In the genomic region with DNA sequence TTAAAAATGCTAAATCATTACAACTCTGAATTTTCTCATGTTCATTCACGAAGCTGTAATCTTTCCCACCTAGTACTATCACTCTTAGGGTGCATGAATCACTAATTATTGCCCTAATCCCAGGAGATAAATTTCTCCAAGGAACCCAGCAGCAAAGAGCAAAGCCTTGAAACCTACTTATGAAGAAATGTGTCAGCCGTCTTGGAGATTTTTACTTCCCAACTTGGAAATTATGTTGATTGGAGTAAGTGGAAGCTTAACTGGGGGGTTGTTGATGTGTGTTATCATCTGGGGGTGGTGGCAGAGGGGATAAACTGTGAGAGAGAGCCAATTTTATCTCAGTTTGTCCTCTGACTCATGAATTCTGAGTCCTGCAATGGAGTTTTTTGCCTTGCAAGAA, we compare ENCODE assay signal across 20 cellular contexts.
DNase-seq lines count a peak whose midpoint lies in the region; TF ChIP-seq lines count a peak whose summit lies in the region.
"Had no signal": no experiment of that assay in that cellular context is flagged by ENCODE, and none has a peak within 500 bp of the region (broad histone marks: within the 10 kb centered on the region; RNA-seq: fewer than 3 reads in every experiment).

No MANE protein-coding gene starts in this region.

- H3K27me3 ChIP-seq in endodermal cell (ENCODE audit: control insufficient read depth, insufficient read depth, low read length, poor library complexity, severe bottlenecking) (no peaks in the 10 kb centered on the region), mesendoderm (ENCODE audit: insufficient read depth, low read length, poor library complexity) (no peaks in the 10 kb centered on the region), SJCRH30 (no peaks in the 10 kb centered on the region)

- H3K27ac ChIP-seq in endodermal cell (ENCODE audit: low read depth, low read length) (no peak overlapping the region), mesendoderm (ENCODE audit: low read depth, low read length) (no peak overlapping the region), SJCRH30 (no peak overlapping the region)
- H3K27ac ChIP-seq: KMS-11 had no signal

- H3K27me3 Mint-ChIP-seq in endodermal cell (ENCODE audit: insufficient read depth) = peaks cover 4% of the 10 kb centered on the region
- H3K27me3 Mint-ChIP-seq: CD4-positive, alpha-beta T cell had no signal

- H3K4me1 Mint-ChIP-seq in endodermal cell = peaks cover 22% of the 10 kb centered on the region

- peaks cover 10% of the 10 kb centered on the region for H3K36me3 ChIP-seq in endodermal cell (ENCODE audit: control insufficient read depth, insufficient read depth, low read length)
- H3K36me3 ChIP-seq in mesendoderm (ENCODE audit: control insufficient read depth, insufficient read depth, low read length) = no peaks in the 10 kb centered on the region
- no peaks in the 10 kb centered on the region for H3K36me3 ChIP-seq in SJCRH30
- H3K36me3 ChIP-seq: BE2C had no signal

- 32 to 68% methylated on average over 2 of the region's 2 CpGs for WGBS in endodermal cell (ENCODE audit: insufficient coverage in 1 of 2, insufficient read length in 1 of 2), 2 experiments
- no CpG with 5 or more reads among the region's 2 CpGs for WGBS in mesendoderm (ENCODE audit: extremely low coverage, insufficient coverage, low lambda C conversion rate)

- no peak overlapping the region for H4K5ac ChIP-seq in mesendoderm (ENCODE audit: low read length)

- H2BK5ac ChIP-seq in mesendoderm (ENCODE audit: low read length) = no peak overlapping the region

- no peak overlapping the region for H3K23ac ChIP-seq in mesendoderm (ENCODE audit: low read length)

- H3K79me1 ChIP-seq in mesendoderm (ENCODE audit: low read length) = no peaks in the 10 kb centered on the region

- H2BK120ac ChIP-seq in mesendoderm (ENCODE audit: low read depth, low read length) = no peak overlapping the region

- peaks cover 3% of the 10 kb centered on the region for H3K36me3 Mint-ChIP-seq in endodermal cell (ENCODE audit: low read depth)

- in situ Hi-C loops in G401 (cut with HindIII; ENCODE audit: low sequenced_read_pairs) = no loop called here

- no peak overlapping the region for H2BK15ac ChIP-seq in mesendoderm (replicated peaks; ENCODE audit: low read depth)

- no peak overlapping the region for H2AK5ac ChIP-seq in mesendoderm (ENCODE audit: low read length)

- H3K4me3 Mint-ChIP-seq in endodermal cell = no peak overlapping the region
- H3K4me3 Mint-ChIP-seq: CD4-positive, alpha-beta T cell had no signal

- H3K4me3 ChIP-seq in AG10803 (ENCODE audit: low read length) = no peak overlapping the region
- H3K4me3 ChIP-seq in endodermal cell (ENCODE audit: low read length) = peak overlapping the region; percentile 7
- H3K4me3 ChIP-seq in mesendoderm (ENCODE audit: low read length) = no peak overlapping the region
- H3K4me3 ChIP-seq in SJCRH30 = no peak overlapping the region

- no peak overlapping the region for H3K18ac ChIP-seq in mesendoderm (ENCODE audit: low read length)

- peak overlapping the region; percentile 27 for H3K27ac Mint-ChIP-seq in endodermal cell
- H3K27ac Mint-ChIP-seq: CD4-positive, alpha-beta T cell had no signal

- no peak overlapping the region for H3K4me2 ChIP-seq in mesendoderm (ENCODE audit: low read length)
- H3K4me2 ChIP-seq: KMS-11 had no signal

- H3K9ac ChIP-seq in endodermal cell (ENCODE audit: extremely low read depth, low read length, poor library complexity, severe bottlenecking) = peak overlapping the region; percentile 24
- H3K9ac ChIP-seq in mesendoderm (ENCODE audit: low read length) = no peak overlapping the region
- H3K9ac ChIP-seq: KMS-11 had no signal

- DNase-seq in AG10803 (ENCODE audit: low read depth) (peak; percentile 46), NCI-H226 (peak; percentile 87), endodermal cell (no peak), mesendoderm (peak; percentile 96), SJCRH30 (no peak), G401 (ENCODE audit: low spot score) (no peak), NCI-H524 (lab: John Stamatoyannopoulos, UW) (no peak)
- no peak for DNase-seq in activated CD4-positive, CD25-positive, alpha-beta regulatory T cell (lab: John Stamatoyannopoulos, UW)
- DNase-seq: BE2C; CD4-positive, alpha-beta T cell; COR-L47; DMS79; IMR-90; NCI-H1105; NCI-H146; NCI-H2029; NCI-H2227 treated with DMSO at 0.1 percent for 48 hours; NCI-H524 treated with DMSO at 0.1 percent for 48 hours; OCI-M1 had no signal

- H3K79me2 ChIP-seq in mesendoderm (ENCODE audit: control insufficient read depth, insufficient read depth, low read length) = no peaks in the 10 kb centered on the region

- no peak overlapping the region for H3K56ac ChIP-seq in mesendoderm (ENCODE audit: low read length)

- TF ChIP-seq CTCF in AG10803 (conservative IDR thresholded peaks at IDR 0.05; ENCODE audit: low read length) (no peak), endodermal cell (conservative IDR thresholded peaks at IDR 0.05) (no peak)

- H3K4me1 ChIP-seq in endodermal cell (ENCODE audit: control insufficient read depth, insufficient read depth, low read length) (peaks cover 10% of the 10 kb centered on the region), mesendoderm (ENCODE audit: control insufficient read depth, low read depth, low read length) (peaks cover 6% of the 10 kb centered on the region), SJCRH30 (no peaks in the 10 kb centered on the region)
- H3K4me1 ChIP-seq: BE2C had no signal

- peaks cover 9% of the 10 kb centered on the region for H3K9me3 Mint-ChIP-seq in endodermal cell

- H3K9me3 ChIP-seq in endodermal cell (ENCODE audit: control insufficient read depth, low read length) = peaks cover 30% of the 10 kb centered on the region
- no peaks in the 10 kb centered on the region for H3K9me3 ChIP-seq in SJCRH30 (replicated peaks)
- H3K9me3 ChIP-seq: BE2C had no signal

- H3K4ac ChIP-seq in mesendoderm (ENCODE audit: low read depth, low read length) = no peak overlapping the region

- H4K8ac ChIP-seq in mesendoderm (ENCODE audit: low read depth, low read length) = no peak overlapping the region

Comparison
In these comparisons a context has a peak if more than half of its experiments do, and no peak if none do; other contexts are left out.
1. DNase-seq: peak in AG10803 (single experiment), NCI-H226 (single experiment) and mesendoderm (single experiment); none in endodermal cell (single experiment), SJCRH30 (0 of 2), G401 (single experiment), NCI-H524 (0 of 2) and activated CD4-positive, CD25-positive, alpha-beta regulatory T cell (0 of 4).